Comparison of ENCODE assay signal across 1 cellular context in the genomic region with DNA sequence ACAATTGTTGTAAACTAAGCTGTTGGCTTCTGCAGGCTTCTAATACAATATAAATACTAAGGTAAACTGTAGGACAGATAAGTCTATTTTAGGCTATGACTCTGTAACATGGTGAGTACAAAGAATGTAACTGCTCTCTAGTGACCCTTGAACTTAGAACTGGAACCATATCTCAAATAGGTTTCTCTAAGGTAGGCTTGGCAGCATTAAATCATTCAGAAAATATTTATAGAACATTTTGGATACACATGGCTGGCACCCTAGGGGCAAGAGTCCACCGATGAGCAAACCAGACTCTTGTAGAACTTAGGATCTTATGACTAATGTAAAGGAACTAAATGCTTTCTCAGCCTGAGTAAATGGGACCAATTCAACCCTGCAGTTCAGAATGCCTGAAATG.
TF ChIP-seq lines count a peak whose summit lies in the region.

No MANE protein-coding gene starts in this region.

TF ChIP-seq in HepG2, 621 proteins besides CTCF, POLR2A, EP300 and RAD21 (continued from another document and continues in another):
- TF ChIP-seq, protein P1, sequence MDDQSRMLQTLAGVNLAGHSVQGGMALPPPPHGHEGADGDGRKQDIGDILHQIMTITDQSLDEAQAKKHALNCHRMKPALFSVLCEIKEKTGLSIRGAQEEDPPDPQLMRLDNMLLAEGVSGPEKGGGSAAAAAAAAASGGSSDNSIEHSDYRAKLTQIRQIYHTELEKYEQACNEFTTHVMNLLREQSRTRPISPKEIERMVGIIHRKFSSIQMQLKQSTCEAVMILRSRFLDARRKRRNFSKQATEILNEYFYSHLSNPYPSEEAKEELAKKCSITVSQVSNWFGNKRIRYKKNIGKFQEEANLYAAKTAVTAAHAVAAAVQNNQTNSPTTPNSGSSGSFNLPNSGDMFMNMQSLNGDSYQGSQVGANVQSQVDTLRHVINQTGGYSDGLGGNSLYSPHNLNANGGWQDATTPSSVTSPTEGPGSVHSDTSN (CRISPR knock-in tag; IDR thresholded peaks at IDR 0.05; ENCODE audit: borderline replicate concordance): no peak
- TF ChIP-seq PBX2 (CRISPR knock-in tag; IDR thresholded peaks at IDR 0.05): no peak
- no peak for TF ChIP-seq NR2C2 (CRISPR knock-in tag; IDR thresholded peaks at IDR 0.05; ENCODE audit: borderline replicate concordance)
- peak in 1 of 2 experiments; percentile 24; a peak in 1 of 4 replicates for TF ChIP-seq NR2F1 (CRISPR knock-in tag; IDR thresholded peaks at IDR 0.05)
- no peak for TF ChIP-seq SOX6 (IDR thresholded peaks at IDR 0.05)
- peak; percentile 59 for TF ChIP-seq SOX6 (CRISPR knock-in tag; IDR thresholded peaks at IDR 0.05)
- TF ChIP-seq HMG20A (CRISPR knock-in tag; IDR thresholded peaks at IDR 0.05; ENCODE audit: borderline replicate concordance): 0 out of 2 replicates have a peak, but pooled peaks have one; percentile 21
- TF ChIP-seq ZNF704 (CRISPR knock-in tag; IDR thresholded peaks at IDR 0.05; ENCODE audit: borderline replicate concordance): no peak
- TF ChIP-seq SIX1 (CRISPR knock-in tag; IDR thresholded peaks at IDR 0.05; ENCODE audit: borderline replicate concordance): 0 out of 2 replicates have a peak, but pooled peaks have one; percentile 31
- TF ChIP-seq SNRNP70 (IDR thresholded peaks at IDR 0.05; ENCODE audit: low read depth, low read length): no peak
- peak; percentile 83 for TF ChIP-seq HNF4A (CRISPR knock-in tag; IDR thresholded peaks at IDR 0.05)
- no peak for TF ChIP-seq ZNF652 (CRISPR knock-in tag; IDR thresholded peaks at IDR 0.05; ENCODE audit: borderline replicate concordance, low read depth)
- TF ChIP-seq ZNF782 (CRISPR knock-in tag; IDR thresholded peaks at IDR 0.05; ENCODE audit: borderline replicate concordance): no peak
- TF ChIP-seq, protein P2, sequence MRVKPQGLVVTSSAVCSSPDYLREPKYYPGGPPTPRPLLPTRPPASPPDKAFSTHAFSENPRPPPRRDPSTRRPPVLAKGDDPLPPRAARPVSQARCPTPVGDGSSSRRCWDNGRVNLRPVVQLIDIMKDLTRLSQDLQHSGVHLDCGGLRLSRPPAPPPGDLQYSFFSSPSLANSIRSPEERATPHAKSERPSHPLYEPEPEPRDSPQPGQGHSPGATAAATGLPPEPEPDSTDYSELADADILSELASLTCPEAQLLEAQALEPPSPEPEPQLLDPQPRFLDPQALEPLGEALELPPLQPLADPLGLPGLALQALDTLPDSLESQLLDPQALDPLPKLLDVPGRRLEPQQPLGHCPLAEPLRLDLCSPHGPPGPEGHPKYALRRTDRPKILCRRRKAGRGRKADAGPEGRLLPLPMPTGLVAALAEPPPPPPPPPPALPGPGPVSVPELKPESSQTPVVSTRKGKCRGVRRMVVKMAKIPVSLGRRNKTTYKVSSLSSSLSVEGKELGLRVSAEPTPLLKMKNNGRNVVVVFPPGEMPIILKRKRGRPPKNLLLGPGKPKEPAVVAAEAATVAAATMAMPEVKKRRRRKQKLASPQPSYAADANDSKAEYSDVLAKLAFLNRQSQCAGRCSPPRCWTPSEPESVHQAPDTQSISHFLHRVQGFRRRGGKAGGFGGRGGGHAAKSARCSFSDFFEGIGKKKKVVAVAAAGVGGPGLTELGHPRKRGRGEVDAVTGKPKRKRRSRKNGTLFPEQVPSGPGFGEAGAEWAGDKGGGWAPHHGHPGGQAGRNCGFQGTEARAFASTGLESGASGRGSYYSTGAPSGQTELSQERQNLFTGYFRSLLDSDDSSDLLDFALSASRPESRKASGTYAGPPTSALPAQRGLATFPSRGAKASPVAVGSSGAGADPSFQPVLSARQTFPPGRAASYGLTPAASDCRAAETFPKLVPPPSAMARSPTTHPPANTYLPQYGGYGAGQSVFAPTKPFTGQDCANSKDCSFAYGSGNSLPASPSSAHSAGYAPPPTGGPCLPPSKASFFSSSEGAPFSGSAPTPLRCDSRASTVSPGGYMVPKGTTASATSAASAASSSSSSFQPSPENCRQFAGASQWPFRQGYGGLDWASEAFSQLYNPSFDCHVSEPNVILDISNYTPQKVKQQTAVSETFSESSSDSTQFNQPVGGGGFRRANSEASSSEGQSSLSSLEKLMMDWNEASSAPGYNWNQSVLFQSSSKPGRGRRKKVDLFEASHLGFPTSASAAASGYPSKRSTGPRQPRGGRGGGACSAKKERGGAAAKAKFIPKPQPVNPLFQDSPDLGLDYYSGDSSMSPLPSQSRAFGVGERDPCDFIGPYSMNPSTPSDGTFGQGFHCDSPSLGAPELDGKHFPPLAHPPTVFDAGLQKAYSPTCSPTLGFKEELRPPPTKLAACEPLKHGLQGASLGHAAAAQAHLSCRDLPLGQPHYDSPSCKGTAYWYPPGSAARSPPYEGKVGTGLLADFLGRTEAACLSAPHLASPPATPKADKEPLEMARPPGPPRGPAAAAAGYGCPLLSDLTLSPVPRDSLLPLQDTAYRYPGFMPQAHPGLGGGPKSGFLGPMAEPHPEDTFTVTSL (CRISPR knock-in tag; IDR thresholded peaks at IDR 0.05; ENCODE audit: borderline replicate concordance): peak; percentile 72; the same call in 1 of the 2 replicates
- no peak for TF ChIP-seq ZNF225 (CRISPR knock-in tag; IDR thresholded peaks at IDR 0.05)
- no peak for TF ChIP-seq ZNF367 (CRISPR knock-in tag; IDR thresholded peaks at IDR 0.05; ENCODE audit: borderline replicate concordance)
- peak; percentile 43 for TF ChIP-seq TEAD3 (CRISPR knock-in tag; optimal IDR thresholded peaks at IDR 0.05; ENCODE audit: borderline replicate concordance)
- TF ChIP-seq ATF2 (CRISPR knock-in tag; IDR thresholded peaks at IDR 0.05): no peak
- TF ChIP-seq ZNF781 (CRISPR knock-in tag; IDR thresholded peaks at IDR 0.05; ENCODE audit: borderline replicate concordance, not compliant biosample characterization): no peak
- 0 out of 2 replicates have a peak, but pooled peaks have one; percentile 14 for TF ChIP-seq PPARG (CRISPR knock-in tag; conservative IDR thresholded peaks at IDR 0.05)
- peak; percentile 46; the same call in 1 of the 2 replicates for TF ChIP-seq NR2F6 (IDR thresholded peaks at IDR 0.05)
- peak; percentile 58; the same call in 1 of the 2 replicates for TF ChIP-seq NR2F6 (CRISPR knock-in tag; IDR thresholded peaks at IDR 0.05)
- TF ChIP-seq HNF4G (IDR thresholded peaks at IDR 0.05; ENCODE audit: borderline replicate concordance, low read depth, low read length): no peak; the same call in 1 of the 2 replicates
- no peak for TF ChIP-seq HNF4G (CRISPR knock-in tag; IDR thresholded peaks at IDR 0.05; ENCODE audit: borderline replicate concordance, low read depth)
- no peak for TF ChIP-seq ETV6 (CRISPR knock-in tag; conservative IDR thresholded peaks at IDR 0.05)
- TF ChIP-seq, protein P3, sequence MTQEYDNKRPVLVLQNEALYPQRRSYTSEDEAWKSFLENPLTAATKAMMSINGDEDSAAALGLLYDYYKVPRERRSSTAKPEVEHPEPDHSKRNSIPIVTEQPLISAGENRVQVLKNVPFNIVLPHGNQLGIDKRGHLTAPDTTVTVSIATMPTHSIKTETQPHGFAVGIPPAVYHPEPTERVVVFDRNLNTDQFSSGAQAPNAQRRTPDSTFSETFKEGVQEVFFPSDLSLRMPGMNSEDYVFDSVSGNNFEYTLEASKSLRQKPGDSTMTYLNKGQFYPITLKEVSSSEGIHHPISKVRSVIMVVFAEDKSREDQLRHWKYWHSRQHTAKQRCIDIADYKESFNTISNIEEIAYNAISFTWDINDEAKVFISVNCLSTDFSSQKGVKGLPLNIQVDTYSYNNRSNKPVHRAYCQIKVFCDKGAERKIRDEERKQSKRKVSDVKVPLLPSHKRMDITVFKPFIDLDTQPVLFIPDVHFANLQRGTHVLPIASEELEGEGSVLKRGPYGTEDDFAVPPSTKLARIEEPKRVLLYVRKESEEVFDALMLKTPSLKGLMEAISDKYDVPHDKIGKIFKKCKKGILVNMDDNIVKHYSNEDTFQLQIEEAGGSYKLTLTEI (CRISPR knock-in tag; conservative IDR thresholded peaks at IDR 0.05): no peak
- no peak for TF ChIP-seq ZNF335 (CRISPR knock-in tag; IDR thresholded peaks at IDR 0.05)
- no peak for TF ChIP-seq MTF2 (CRISPR knock-in tag; IDR thresholded peaks at IDR 0.05; ENCODE audit: borderline replicate concordance)
- TF ChIP-seq, protein P4, sequence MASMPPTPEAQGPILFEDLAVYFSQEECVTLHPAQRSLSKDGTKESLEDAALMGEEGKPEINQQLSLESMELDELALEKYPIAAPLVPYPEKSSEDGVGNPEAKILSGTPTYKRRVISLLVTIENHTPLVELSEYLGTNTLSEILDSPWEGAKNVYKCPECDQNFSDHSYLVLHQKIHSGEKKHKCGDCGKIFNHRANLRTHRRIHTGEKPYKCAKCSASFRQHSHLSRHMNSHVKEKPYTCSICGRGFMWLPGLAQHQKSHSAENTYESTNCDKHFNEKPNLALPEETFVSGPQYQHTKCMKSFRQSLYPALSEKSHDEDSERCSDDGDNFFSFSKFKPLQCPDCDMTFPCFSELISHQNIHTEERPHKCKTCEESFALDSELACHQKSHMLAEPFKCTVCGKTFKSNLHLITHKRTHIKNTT (CRISPR knock-in tag; IDR thresholded peaks at IDR 0.05): no peak
- no peak for TF ChIP-seq ZBTB26 (CRISPR knock-in tag; IDR thresholded peaks at IDR 0.05; ENCODE audit: borderline replicate concordance)
- no peak for TF ChIP-seq ARID2 (CRISPR knock-in tag; IDR thresholded peaks at IDR 0.05; ENCODE audit: borderline replicate concordance)
- TF ChIP-seq JUN (CRISPR knock-in tag; IDR thresholded peaks at IDR 0.05): no peak; the same call in 1 of the 2 replicates
- TF ChIP-seq ZNF513 (CRISPR knock-in tag; conservative IDR thresholded peaks at IDR 0.05): no peak
- no peak for TF ChIP-seq ZNF33B (CRISPR knock-in tag; IDR thresholded peaks at IDR 0.05)
- TF ChIP-seq POGZ (CRISPR knock-in tag; IDR thresholded peaks at IDR 0.05): no peak
- TF ChIP-seq ZNF556 (CRISPR knock-in tag; IDR thresholded peaks at IDR 0.05; ENCODE audit: borderline replicate concordance): no peak
- no peak for TF ChIP-seq RARG (CRISPR knock-in tag; IDR thresholded peaks at IDR 0.05; ENCODE audit: low read depth)
- no peak for TF ChIP-seq ZNF891 (CRISPR knock-in tag; IDR thresholded peaks at IDR 0.05)
- TF ChIP-seq RBAK (CRISPR knock-in tag; IDR thresholded peaks at IDR 0.05): no peak
- TF ChIP-seq ZFP36L2 (CRISPR knock-in tag; IDR thresholded peaks at IDR 0.05): no peak
- no peak for TF ChIP-seq SRY (CRISPR knock-in tag; IDR thresholded peaks at IDR 0.05)
- TF ChIP-seq FOXA1 (IDR thresholded peaks at IDR 0.05): no peak
- 0 out of 2 replicates have a peak, but pooled peaks have one; percentile 28 for TF ChIP-seq FOXA1 (CRISPR knock-in tag; IDR thresholded peaks at IDR 0.05)
- TF ChIP-seq, protein P5, sequence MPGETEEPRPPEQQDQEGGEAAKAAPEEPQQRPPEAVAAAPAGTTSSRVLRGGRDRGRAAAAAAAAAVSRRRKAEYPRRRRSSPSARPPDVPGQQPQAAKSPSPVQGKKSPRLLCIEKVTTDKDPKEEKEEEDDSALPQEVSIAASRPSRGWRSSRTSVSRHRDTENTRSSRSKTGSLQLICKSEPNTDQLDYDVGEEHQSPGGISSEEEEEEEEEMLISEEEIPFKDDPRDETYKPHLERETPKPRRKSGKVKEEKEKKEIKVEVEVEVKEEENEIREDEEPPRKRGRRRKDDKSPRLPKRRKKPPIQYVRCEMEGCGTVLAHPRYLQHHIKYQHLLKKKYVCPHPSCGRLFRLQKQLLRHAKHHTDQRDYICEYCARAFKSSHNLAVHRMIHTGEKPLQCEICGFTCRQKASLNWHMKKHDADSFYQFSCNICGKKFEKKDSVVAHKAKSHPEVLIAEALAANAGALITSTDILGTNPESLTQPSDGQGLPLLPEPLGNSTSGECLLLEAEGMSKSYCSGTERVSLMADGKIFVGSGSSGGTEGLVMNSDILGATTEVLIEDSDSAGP (CRISPR knock-in tag; IDR thresholded peaks at IDR 0.05; ENCODE audit: borderline replicate concordance): no peak
- TF ChIP-seq ZNF780A (CRISPR knock-in tag; IDR thresholded peaks at IDR 0.05): no peak
